Comparison of ENCODE assay signal across 23 cellular contexts in genomic region chr7:27420702-27421101, GRCh38.
DNase-seq lines count a peak whose midpoint lies in the region; ATAC-seq, FAIRE-seq and TF ChIP-seq lines count a peak whose summit lies in the region.
"Had no signal": no experiment of that assay in that cellular context is flagged by ENCODE, and none has a peak within 500 bp of the region (broad histone marks: within the 10 kb centered on the region; RNA-seq: fewer than 3 reads in every experiment).

No MANE protein-coding gene starts in this region.

- H3K36me3 Mint-ChIP-seq in GM23338 (ENCODE audit: low read depth) = no peaks in the 10 kb centered on the region
- H3K36me3 Mint-ChIP-seq: CD4-positive, CD25-positive, alpha-beta regulatory T cell had no signal

- H3K4me2 ChIP-seq in GM23338 (no peak overlapping the region), PC-9 (no peak overlapping the region), hepatocyte (peak overlapping the region; percentile 42)
- H3K4me2 ChIP-seq: KMS-11 had no signal

- H3K4me1 ChIP-seq in GM23338 (ENCODE audit: insufficient read depth) = no peaks in the 10 kb centered on the region
- peaks cover 37% of the 10 kb centered on the region for H3K4me1 ChIP-seq in PC-9 (replicated peaks; ENCODE audit: insufficient read depth)
- H3K4me1 ChIP-seq in hepatocyte (ENCODE audit: insufficient read depth) = peaks cover 4% of the 10 kb centered on the region
- H3K4me1 ChIP-seq in pancreas = peaks cover 0 to 5% (median 0%) of the 10 kb centered on the region in 3 donors
- H3K4me1 ChIP-seq: BE2C, Caco-2 had no signal

- H3K27me3 Mint-ChIP-seq in GM23338 (ENCODE audit: insufficient read depth, low read depth, poor library complexity) = peaks cover 8% of the 10 kb centered on the region

- ATAC-seq in GM23338 (no peak), pancreas (peak in 2 of 4 donors; percentile 52 to 58), HG03280 (IDR thresholded peaks at IDR 0.05; ENCODE audit: unreplicated experiment) (no peak), HG03139 (IDR thresholded peaks at IDR 0.05; ENCODE audit: unreplicated experiment) (no peak)

- peaks cover 5% of the 10 kb centered on the region; the same call in 2 of the 3 replicates for H3K4me1 Mint-ChIP-seq in GM23338
- H3K4me1 Mint-ChIP-seq: CD4-positive, CD25-positive, alpha-beta regulatory T cell had no signal

- FAIRE-seq in pancreas (lab: Jason Lieb, UNC) = no peak
- FAIRE-seq: A204.1, H1 had no signal

- no peaks in the 10 kb centered on the region for H3K79me2 ChIP-seq in GM23338 (replicated peaks; ENCODE audit: insufficient read depth)
- no peaks in the 10 kb centered on the region for H3K79me2 ChIP-seq in PC-9 (ENCODE audit: low read depth)
- H3K79me2 ChIP-seq in hepatocyte = no peaks in the 10 kb centered on the region

- H3F3A ChIP-seq in GM23338 (replicated peaks; ENCODE audit: low read depth) (no peaks in the 10 kb centered on the region), PC-9 (ENCODE audit: insufficient read depth, low read depth) (peaks cover 15% of the 10 kb centered on the region)

- peaks cover 3% of the 10 kb centered on the region; the same call in 1 of the 2 replicates for H3K9me3 ChIP-seq in PC-9 (ENCODE audit: insufficient read depth, low read depth)
- no peaks in the 10 kb centered on the region for H3K9me3 ChIP-seq in hepatocyte (ENCODE audit: low read depth)
- no peaks in the 10 kb centered on the region for H3K9me3 ChIP-seq in pancreas
- H3K9me3 ChIP-seq: BE2C, Caco-2, MG63 had no signal

- 31% methylated on average over 2 of the region's 2 CpGs for WGBS in hepatocyte (ENCODE audit: low lambda C conversion rate, missing lambda C conversion rate)
- 35 to 37% methylated on average over 2 of the region's 2 CpGs for WGBS in pancreas, 2 donors

- no peak for DNase-seq in GM23338 (ENCODE audit: low spot score)
- no peak for DNase-seq in PC-9
- DNase-seq in hepatocyte (ENCODE audit: low spot score) = peak; percentile 28
- DNase-seq in pancreas = no peak
- no peak for DNase-seq in NCI-H1417 (lab: John Stamatoyannopoulos, UW)
- DNase-seq: BE2C; Caco-2; CD4-positive, CD25-positive, alpha-beta regulatory T cell; DMS153; GDM1; MG63; NCI-H1048; NCI-H1436 treated with DMSO at 0.1 percent for 48 hours; NCI-H2029; NCI-H446; NCI-H526 treated with DMSO at 0.1 percent for 48 hours; SHP77 had no signal

- H3K27ac Mint-ChIP-seq in GM23338 = no peak overlapping the region
- H3K27ac Mint-ChIP-seq: CD4-positive, CD25-positive, alpha-beta regulatory T cell had no signal

- POLR2A ChIA-PET in PC-9 (lab: Charles Lee; ENCODE audit: unreplicated experiment) = no interaction called here

- H3K9me2 ChIP-seq in GM23338 (ENCODE audit: insufficient read depth) (no peaks in the 10 kb centered on the region), PC-9 (ENCODE audit: insufficient read depth) (no peaks in the 10 kb centered on the region), hepatocyte (replicated peaks; ENCODE audit: insufficient read depth) (no peaks in the 10 kb centered on the region)

- H3K27me3 ChIP-seq in GM23338 (ENCODE audit: insufficient read depth) (no peaks in the 10 kb centered on the region), PC-9 (ENCODE audit: insufficient read depth, low read depth) (no peaks in the 10 kb centered on the region), hepatocyte (no peaks in the 10 kb centered on the region), pancreas (no peaks in the 10 kb centered on the region)
- H3K27me3 ChIP-seq: BE2C, MG63 had no signal

- CTCF ChIA-PET in PC-9 (lab: Charles Lee) = no interaction called here

- H3K36me3 ChIP-seq in GM23338 (ENCODE audit: insufficient read depth) = no peaks in the 10 kb centered on the region
- no peaks in the 10 kb centered on the region for H3K36me3 ChIP-seq in PC-9 (ENCODE audit: low read depth)
- H3K36me3 ChIP-seq in hepatocyte (replicated peaks; ENCODE audit: insufficient read depth, low read depth) = no peaks in the 10 kb centered on the region
- H3K36me3 ChIP-seq in pancreas = no peaks in the 10 kb centered on the region
- H3K36me3 ChIP-seq: BE2C, MG63 had no signal

- intact Hi-C loops in PC-9 (cut with micrococcal nuclease; ENCODE audit: unreplicated experiment) (loop anchor here (5.0 kb wide), 2 partner anchors 108 to 158 kb away; no protein-coding TSS in a partner anchor), pancreas (cut with DNase I) (no loop called here)

- no TSS peak for BruUV-seq in PC-9 (replicated peaks; lab: Mats Ljungman, UMichigan)

- no peak overlapping the region for H3K4me3 ChIP-seq in GM23338
- H3K4me3 ChIP-seq in PC-9 = no peak overlapping the region
- no peak overlapping the region for H3K4me3 ChIP-seq in hepatocyte
- H3K4me3 ChIP-seq in pancreas = no peak overlapping the region
- H3K4me3 ChIP-seq: MG63, SK-N-MC had no signal

- no peak overlapping the region for H3K4me3 Mint-ChIP-seq in GM23338
- H3K4me3 Mint-ChIP-seq: CD4-positive, CD25-positive, alpha-beta regulatory T cell had no signal

- 0 out of 2 replicates have a peak overlapping the region, but pooled peaks have one; percentile 18 for H2AFZ ChIP-seq in GM23338
- peak overlapping the region; percentile 30 for H2AFZ ChIP-seq in PC-9
- no peak overlapping the region for H2AFZ ChIP-seq in hepatocyte

- H3K27ac ChIP-seq in GM23338 (ENCODE audit: low read depth) (no peak overlapping the region), PC-9 (no peak overlapping the region), hepatocyte (peak overlapping the region; percentile 57), pancreas (peak overlapping the region in 3 of 4 donors; percentile 34 to 63 (median 48))
- H3K27ac ChIP-seq: KMS-11, SK-N-MC had no signal

- H4K20me1 ChIP-seq in GM23338 (replicated peaks; ENCODE audit: insufficient read depth) (no peaks in the 10 kb centered on the region), PC-9 (ENCODE audit: insufficient read depth) (no peaks in the 10 kb centered on the region), hepatocyte (ENCODE audit: insufficient read depth, poor library complexity, severe bottlenecking) (no peaks in the 10 kb centered on the region)

- TF ChIP-seq CTCF in GM23338 (conservative IDR thresholded peaks at IDR 0.05; ENCODE audit: low read depth in 2 of 2) = no peak
- TF ChIP-seq CTCF in PC-9 (conservative IDR thresholded peaks at IDR 0.05) = no peak
- no peak for TF ChIP-seq CTCF in hepatocyte (IDR thresholded peaks at IDR 0.05; ENCODE audit: poor library complexity)
- TF ChIP-seq CTCF in pancreas (IDR thresholded peaks at IDR 0.05) = no peak

- H3K9me3 Mint-ChIP-seq in GM23338 = no peaks in the 10 kb centered on the region; the same call in 2 of the 3 replicates

TF ChIP-seq in GM23338, 12 proteins besides CTCF, POLR2A, EP300 and RAD21 (continues in another document):
- TF ChIP-seq EZH2phosphoT487 (IDR thresholded peaks at IDR 0.05; ENCODE audit: unreplicated experiment) = no peak
- TF ChIP-seq REST (IDR thresholded peaks at IDR 0.05; ENCODE audit: unreplicated experiment) = no peak
- TF ChIP-seq JUNB (IDR thresholded peaks at IDR 0.05; ENCODE audit: unreplicated experiment) = no peak
- TF ChIP-seq ZNF114 (CRISPR knock-in tag; IDR thresholded peaks at IDR 0.05) = no peak
- TF ChIP-seq, protein P1, sequence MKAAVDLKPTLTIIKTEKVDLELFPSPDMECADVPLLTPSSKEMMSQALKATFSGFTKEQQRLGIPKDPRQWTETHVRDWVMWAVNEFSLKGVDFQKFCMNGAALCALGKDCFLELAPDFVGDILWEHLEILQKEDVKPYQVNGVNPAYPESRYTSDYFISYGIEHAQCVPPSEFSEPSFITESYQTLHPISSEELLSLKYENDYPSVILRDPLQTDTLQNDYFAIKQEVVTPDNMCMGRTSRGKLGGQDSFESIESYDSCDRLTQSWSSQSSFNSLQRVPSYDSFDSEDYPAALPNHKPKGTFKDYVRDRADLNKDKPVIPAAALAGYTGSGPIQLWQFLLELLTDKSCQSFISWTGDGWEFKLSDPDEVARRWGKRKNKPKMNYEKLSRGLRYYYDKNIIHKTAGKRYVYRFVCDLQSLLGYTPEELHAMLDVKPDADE (IDR thresholded peaks at IDR 0.05) = no peak
- no peak for TF ChIP-seq ZNF331 (CRISPR knock-in tag; IDR thresholded peaks at IDR 0.05; ENCODE audit: low read depth)

Comparison
In these comparisons a context has a peak if more than half of its experiments do, and no peak if none do; other contexts are left out.
1. H3K27ac ChIP-seq: peak in hepatocyte (single experiment) and pancreas (3 of 4); none in GM23338 (single experiment) and PC-9 (single experiment).